31 cellular contexts compared by ENCODE assay signal in the genomic region with DNA sequence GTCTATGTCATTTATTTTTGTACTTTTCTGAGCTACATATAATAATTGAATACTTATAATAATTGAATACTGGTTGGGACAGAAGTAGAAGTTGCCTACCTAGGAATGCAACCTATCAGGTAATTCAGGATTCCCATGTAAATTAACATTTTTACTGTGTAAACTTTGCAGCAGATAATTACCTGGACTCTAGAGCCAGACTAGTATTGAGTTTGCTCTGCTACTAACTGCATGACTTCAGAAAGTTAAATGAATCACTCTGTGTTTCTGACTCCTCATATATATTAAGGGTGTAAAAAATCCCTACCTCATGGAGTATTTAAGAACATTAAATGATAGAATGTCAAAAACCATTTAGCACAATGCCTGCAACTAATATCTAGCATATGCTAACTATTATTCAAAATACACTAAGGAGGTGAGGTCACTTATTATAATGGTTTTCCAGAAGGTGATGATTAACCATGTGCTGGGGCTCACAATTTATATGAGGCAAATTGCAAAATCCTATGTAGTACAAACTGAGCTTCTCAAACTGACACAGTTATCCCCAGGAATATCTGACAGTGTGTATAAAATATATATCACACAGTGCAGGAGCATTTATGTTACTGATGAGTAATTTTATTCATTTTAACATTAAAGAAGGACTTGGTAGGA.
DNase-seq lines count a peak whose midpoint lies in the region; ATAC-seq and TF ChIP-seq lines count a peak whose summit lies in the region.
"Had no signal": no experiment of that assay in that cellular context is flagged by ENCODE, and none has a peak within 500 bp of the region (broad histone marks: within the 10 kb centered on the region; RNA-seq: fewer than 3 reads in every experiment).

No MANE protein-coding gene starts in this region.

- no peak overlapping the region for H3K4me2 ChIP-seq in GM23338

- H3K79me2 ChIP-seq in GM23338 (replicated peaks; ENCODE audit: insufficient read depth), result no peaks in the 10 kb centered on the region

- peaks cover 2% of the 10 kb centered on the region for H3K27me3 Mint-ChIP-seq in GM23338 (ENCODE audit: insufficient read depth, low read depth, poor library complexity)
- H3K27me3 Mint-ChIP-seq: activated CD4-positive, alpha-beta memory T cell treated with anti-CD3 and anti-CD28 coated beads for 36 hours; activated naive CD4-positive, alpha-beta T cell treated with anti-CD3 and anti-CD28 coated beads, Interleukin-2, amount 50 U/mL, for 24 hours; naive thymus-derived CD4-positive, alpha-beta T cell; stimulated activated naive CD8-positive, alpha-beta T cell treated with anti-CD3 and anti-CD28 coated beads, Interleukin-15, Interleukin-2, amounts not matched to agents 100 ng/mL and 50 ng/mL, for 24 hours; T-cell had no signal

- H2AFZ ChIP-seq in GM23338, result no peak overlapping the region

- H3K4me3 ChIP-seq in GM23338, result no peak overlapping the region
- H3K4me3 ChIP-seq: cardiac muscle cell, coronary artery, gastrocnemius medialis, HAP-1, left ventricle myocardium inferior, psoas muscle had no signal

- no peaks in the 10 kb centered on the region for H3K9me2 ChIP-seq in GM23338 (ENCODE audit: insufficient read depth)

- no peak overlapping the region for H3K4me3 Mint-ChIP-seq in GM23338
- H3K4me3 Mint-ChIP-seq: activated CD4-positive, alpha-beta memory T cell treated with anti-CD3 and anti-CD28 coated beads for 36 hours; activated naive CD4-positive, alpha-beta T cell treated with anti-CD3 and anti-CD28 coated beads, Interleukin-2, amount 50 U/mL, for 24 hours; immature natural killer cell; naive thymus-derived CD4-positive, alpha-beta T cell; stimulated activated naive CD8-positive, alpha-beta T cell treated with anti-CD3 and anti-CD28 coated beads, Interleukin-15, Interleukin-2, amounts not matched to agents 100 ng/mL and 50 ng/mL, for 24 hours; T-cell had no signal

- H3K36me3 Mint-ChIP-seq in GM23338 (ENCODE audit: low read depth), result no peaks in the 10 kb centered on the region
- H3K36me3 Mint-ChIP-seq: activated CD4-positive, alpha-beta memory T cell treated with anti-CD3 and anti-CD28 coated beads for 36 hours; activated naive CD4-positive, alpha-beta T cell treated with anti-CD3 and anti-CD28 coated beads, Interleukin-2, amount 50 U/mL, for 24 hours; immature natural killer cell; naive thymus-derived CD4-positive, alpha-beta T cell; T-cell had no signal

- H3F3A ChIP-seq in GM23338 (replicated peaks; ENCODE audit: low read depth), result no peaks in the 10 kb centered on the region

- DNase-seq in GM23338 (ENCODE audit: low spot score) (peak; percentile 8), foreskin keratinocyte (peak; percentile 9 to 26), renal cortical epithelial cell (ENCODE audit: low read depth) (peak; percentile 65), NCI-H1092 treated with DMSO at 0.1 percent for 48 hours (lab: John Stamatoyannopoulos, UW) (no peak)
- no peak for DNase-seq in activated CD8-positive, alpha-beta memory T cell treated with anti-CD3 and anti-CD28 coated beads, Interleukin-2, amount 50 U/mL, for 4 hours
- DNase-seq in stimulated activated CD4-positive, alpha-beta T cell treated with anti-CD3 and anti-CD28 coated beads, Interleukin-4, amount 100 ng/mL, for 1 hour, result no peak
- DNase-seq: activated CD4-positive, alpha-beta memory T cell treated with anti-CD3 and anti-CD28 coated beads for 36 hours; activated CD8-positive, alpha-beta memory T cell treated with anti-CD3 and anti-CD28 coated beads, Interleukin-2, amount 50 U/mL, for 48 hours; DMS53; effector memory CD4-positive, alpha-beta T cell; gastrocnemius medialis; hippocampal formation; immature natural killer cell; Karpas-422; left ventricle myocardium inferior; midbrain; naive thymus-derived CD4-positive, alpha-beta T cell; NCI-H1694 treated with DMSO at 0.1 percent for 48 hours; NCI-H2171; NCI-H510A treated with DMSO at 0.1 percent for 48 hours; nucleus accumbens; psoas muscle; SIG-M5; T-cell had no signal

- peaks cover 2% of the 10 kb centered on the region; the same call in 1 of the 3 replicates for H3K4me1 Mint-ChIP-seq in GM23338
- H3K4me1 Mint-ChIP-seq: activated naive CD4-positive, alpha-beta T cell treated with anti-CD3 and anti-CD28 coated beads, Interleukin-2, amount 50 U/mL, for 24 hours; immature natural killer cell; naive thymus-derived CD4-positive, alpha-beta T cell; T-cell had no signal

- no peak overlapping the region for H3K27ac ChIP-seq in GM23338 (ENCODE audit: low read depth)
- H3K27ac ChIP-seq in foreskin keratinocyte, result no peak overlapping the region
- H3K27ac ChIP-seq: cardiac muscle cell, coronary artery, gastrocnemius medialis, left ventricle myocardium inferior, psoas muscle had no signal

- TF ChIP-seq CTCF in GM23338 (conservative IDR thresholded peaks at IDR 0.05; ENCODE audit: low read depth in 2 of 2), result no peak
- TF ChIP-seq CTCF in foreskin keratinocyte (conservative IDR thresholded peaks at IDR 0.05), result no peak

- H3K9me3 Mint-ChIP-seq in GM23338, result no peaks in the 10 kb centered on the region
- H3K9me3 Mint-ChIP-seq: activated naive CD4-positive, alpha-beta T cell treated with anti-CD3 and anti-CD28 coated beads, Interleukin-2, amount 50 U/mL, for 24 hours had no signal

- H4K20me1 ChIP-seq in GM23338 (replicated peaks; ENCODE audit: insufficient read depth), result no peaks in the 10 kb centered on the region

- H3K36me3 ChIP-seq in GM23338 (ENCODE audit: insufficient read depth), result no peaks in the 10 kb centered on the region
- H3K36me3 ChIP-seq: cardiac muscle cell, gastrocnemius medialis, HAP-1, left ventricle myocardium inferior had no signal

- no peak for ATAC-seq in GM23338
- ATAC-seq in SK-N-SH treated with all-trans-retinoic acid at 6 μM for 48 hours, result peak; percentile 54; the same call in 2 of the 3 replicates
- peak; percentile 58 for ATAC-seq in foreskin keratinocyte
- ATAC-seq: gastrocnemius medialis; naive thymus-derived CD4-positive, alpha-beta T cell; Panc1; psoas muscle; T-cell had no signal

- H3K27ac Mint-ChIP-seq in GM23338, result no peak overlapping the region
- H3K27ac Mint-ChIP-seq: activated CD4-positive, alpha-beta memory T cell treated with anti-CD3 and anti-CD28 coated beads for 36 hours; activated naive CD4-positive, alpha-beta T cell treated with anti-CD3 and anti-CD28 coated beads, Interleukin-2, amount 50 U/mL, for 24 hours; immature natural killer cell; naive thymus-derived CD4-positive, alpha-beta T cell; stimulated activated naive CD8-positive, alpha-beta T cell treated with anti-CD3 and anti-CD28 coated beads, Interleukin-15, Interleukin-2, amounts not matched to agents 100 ng/mL and 50 ng/mL, for 24 hours; T-cell had no signal

- no peaks in the 10 kb centered on the region for H3K4me1 ChIP-seq in GM23338 (ENCODE audit: insufficient read depth)
- peaks cover 12% of the 10 kb centered on the region for H3K4me1 ChIP-seq in foreskin keratinocyte
- H3K4me1 ChIP-seq: gastrocnemius medialis, HAP-1, left ventricle myocardium inferior, psoas muscle had no signal

- H3K27me3 ChIP-seq in GM23338 (ENCODE audit: insufficient read depth), result no peaks in the 10 kb centered on the region
- H3K27me3 ChIP-seq in foreskin keratinocyte, result no peaks in the 10 kb centered on the region
- H3K27me3 ChIP-seq: cardiac muscle cell, gastrocnemius medialis had no signal

TF ChIP-seq in GM23338, 12 proteins besides CTCF, POLR2A, EP300 and RAD21:
- TF ChIP-seq JUNB (IDR thresholded peaks at IDR 0.05; ENCODE audit: unreplicated experiment) (no peak), EZH2phosphoT487 (IDR thresholded peaks at IDR 0.05; ENCODE audit: unreplicated experiment) (no peak), NANOG (IDR thresholded peaks at IDR 0.05; ENCODE audit: borderline replicate concordance) (no peak), EZH2 (IDR thresholded peaks at IDR 0.05; ENCODE audit: low read depth, unreplicated experiment) (no peak), POLR2AphosphoS5 (IDR thresholded peaks at IDR 0.05; ENCODE audit: low read depth) (no peak), STAT1 (IDR thresholded peaks at IDR 0.05; ENCODE audit: unreplicated experiment) (no peak), ZNF331 (CRISPR knock-in tag; IDR thresholded peaks at IDR 0.05; ENCODE audit: low read depth) (no peak)
- TF ChIP-seq, protein P1, sequence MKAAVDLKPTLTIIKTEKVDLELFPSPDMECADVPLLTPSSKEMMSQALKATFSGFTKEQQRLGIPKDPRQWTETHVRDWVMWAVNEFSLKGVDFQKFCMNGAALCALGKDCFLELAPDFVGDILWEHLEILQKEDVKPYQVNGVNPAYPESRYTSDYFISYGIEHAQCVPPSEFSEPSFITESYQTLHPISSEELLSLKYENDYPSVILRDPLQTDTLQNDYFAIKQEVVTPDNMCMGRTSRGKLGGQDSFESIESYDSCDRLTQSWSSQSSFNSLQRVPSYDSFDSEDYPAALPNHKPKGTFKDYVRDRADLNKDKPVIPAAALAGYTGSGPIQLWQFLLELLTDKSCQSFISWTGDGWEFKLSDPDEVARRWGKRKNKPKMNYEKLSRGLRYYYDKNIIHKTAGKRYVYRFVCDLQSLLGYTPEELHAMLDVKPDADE (IDR thresholded peaks at IDR 0.05), result no peak

TF ChIP-seq in SK-N-SH treated with all-trans-retinoic acid at 6 μM for 48 hours, 23 proteins besides CTCF, POLR2A, EP300 and RAD21:
- no peak for TF ChIP-seq TCF4 (CRISPR knock-in tag; IDR thresholded peaks at IDR 0.05; ENCODE audit: borderline replicate concordance)
- TF ChIP-seq GLIS3 (CRISPR knock-in tag; IDR thresholded peaks at IDR 0.05), result no peak

Comparison
In these comparisons a context has a peak if more than half of its experiments do, and no peak if none do; other contexts are left out.
1. DNase-seq: peak in GM23338 (single experiment), foreskin keratinocyte (2 of 2) and renal cortical epithelial cell (single experiment); none in activated CD8-positive, alpha-beta memory T cell treated with anti-CD3 and anti-CD28 coated beads, Interleukin-2, amount 50 U/mL, for 4 hours (single experiment), stimulated activated CD4-positive, alpha-beta T cell treated with anti-CD3 and anti-CD28 coated beads, Interleukin-4, amount 100 ng/mL, for 1 hour (single experiment) and NCI-H1092 treated with DMSO at 0.1 percent for 48 hours (single experiment).